ENCODE assay signal across 1 cellular context in the genomic region with DNA sequence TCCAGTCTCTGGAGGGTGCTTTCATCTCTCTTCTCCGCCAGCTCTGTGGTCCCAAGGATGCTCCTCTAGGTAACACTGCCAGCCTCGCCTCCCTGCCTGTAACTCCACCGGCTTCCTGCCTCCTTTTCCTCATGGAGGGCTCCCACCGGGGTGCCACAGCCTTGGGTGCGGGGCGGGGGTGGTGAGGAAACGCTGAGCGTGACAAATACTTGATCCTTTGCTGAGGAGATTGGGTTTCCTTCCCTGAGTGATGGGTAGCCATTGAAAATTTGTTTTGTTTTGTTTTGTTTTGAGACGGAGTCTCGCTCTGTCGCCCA.
TF ChIP-seq lines count a peak whose summit lies in the region.

No MANE protein-coding gene starts in this region.

TF ChIP-seq in HepG2, 621 proteins besides CTCF, POLR2A, EP300 and RAD21:
- no peak for TF ChIP-seq ZNF230 (CRISPR knock-in tag; IDR thresholded peaks at IDR 0.05)
- TF ChIP-seq, protein P1, sequence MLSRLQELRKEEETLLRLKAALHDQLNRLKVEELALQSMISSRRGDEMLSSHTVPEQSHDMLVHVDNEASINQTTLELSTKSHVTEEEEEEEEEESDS (CRISPR knock-in tag; IDR thresholded peaks at IDR 0.05; ENCODE audit: borderline replicate concordance) = no peak
- no peak for TF ChIP-seq HNRNPLL (IDR thresholded peaks at IDR 0.05; ENCODE audit: low read depth, low read length, poor library complexity, severe bottlenecking)
- no peak for TF ChIP-seq TRIM24 (CRISPR knock-in tag; IDR thresholded peaks at IDR 0.05)
- no peak for TF ChIP-seq ZNF83 (CRISPR knock-in tag; IDR thresholded peaks at IDR 0.05; ENCODE audit: borderline replicate concordance)
- no peak for TF ChIP-seq NFKBIZ (CRISPR knock-in tag; IDR thresholded peaks at IDR 0.05)
- TF ChIP-seq, protein P2, sequence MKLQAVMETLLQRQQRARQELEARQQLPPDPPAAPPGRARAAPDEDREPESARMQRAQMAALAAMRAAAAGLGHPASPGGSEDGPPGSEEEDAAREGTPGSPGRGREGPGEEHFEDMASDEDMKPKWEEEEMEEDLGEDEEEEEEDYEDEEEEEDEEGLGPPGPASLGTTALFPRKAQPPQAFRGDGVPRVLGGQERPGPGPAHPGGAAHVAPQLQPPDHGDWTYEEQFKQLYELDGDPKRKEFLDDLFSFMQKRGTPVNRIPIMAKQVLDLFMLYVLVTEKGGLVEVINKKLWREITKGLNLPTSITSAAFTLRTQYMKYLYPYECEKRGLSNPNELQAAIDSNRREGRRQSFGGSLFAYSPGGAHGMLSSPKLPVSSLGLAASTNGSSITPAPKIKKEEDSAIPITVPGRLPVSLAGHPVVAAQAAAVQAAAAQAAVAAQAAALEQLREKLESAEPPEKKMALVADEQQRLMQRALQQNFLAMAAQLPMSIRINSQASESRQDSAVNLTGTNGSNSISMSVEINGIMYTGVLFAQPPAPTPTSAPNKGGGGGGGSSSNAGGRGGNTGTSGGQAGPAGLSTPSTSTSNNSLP (IDR thresholded peaks at IDR 0.05; ENCODE audit: low read depth, low read length) = no peak
- no peak for TF ChIP-seq YEATS2 (CRISPR knock-in tag; IDR thresholded peaks at IDR 0.05; ENCODE audit: borderline replicate concordance)
- TF ChIP-seq, protein P3, sequence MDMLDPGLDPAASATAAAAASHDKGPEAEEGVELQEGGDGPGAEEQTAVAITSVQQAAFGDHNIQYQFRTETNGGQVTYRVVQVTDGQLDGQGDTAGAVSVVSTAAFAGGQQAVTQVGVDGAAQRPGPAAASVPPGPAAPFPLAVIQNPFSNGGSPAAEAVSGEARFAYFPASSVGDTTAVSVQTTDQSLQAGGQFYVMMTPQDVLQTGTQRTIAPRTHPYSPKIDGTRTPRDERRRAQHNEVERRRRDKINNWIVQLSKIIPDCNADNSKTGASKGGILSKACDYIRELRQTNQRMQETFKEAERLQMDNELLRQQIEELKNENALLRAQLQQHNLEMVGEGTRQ (IDR thresholded peaks at IDR 0.05; ENCODE audit: low read depth, low read length) = no peak
- TF ChIP-seq, protein P3 (CRISPR knock-in tag; IDR thresholded peaks at IDR 0.05; ENCODE audit: borderline replicate concordance) = no peak
- TF ChIP-seq ZC3H4 (CRISPR knock-in tag; IDR thresholded peaks at IDR 0.05; ENCODE audit: borderline replicate concordance) = no peak
- TF ChIP-seq SP1 (IDR thresholded peaks at IDR 0.05) = no peak
- TF ChIP-seq SP1 (CRISPR knock-in tag; IDR thresholded peaks at IDR 0.05) = no peak
